ENCODE assay signal across 16 cellular contexts in genomic region chr1:63975447-63975846, GRCh38.
"Had no signal": no experiment of that assay in that cellular context is flagged by ENCODE, and none has a peak within 500 bp of the region (broad histone marks: within the 10 kb centered on the region; RNA-seq: fewer than 3 reads in every experiment).

No MANE protein-coding gene starts in this region.

- ATAC-seq: activated CD8-positive, alpha-beta T cell treated with anti-CD3 and anti-CD28 coated beads for 36 hours; activated T-cell treated with anti-CD3 and anti-CD28 coated beads, Interleukin-2, amount 50 U/mL, for 4 hours; effector memory CD8-positive, alpha-beta T cell; gastrocnemius medialis; left cardiac atrium; naive thymus-derived CD4-positive, alpha-beta T cell; upper lobe of right lung had no signal

- H3K4me3 ChIP-seq: gastrocnemius medialis, lung, upper lobe of right lung had no signal

- DNase-seq: activated B cell treated with CpG ODN at 0.5 μM for 24 hours; activated CD4-positive, alpha-beta T cell treated with anti-CD3 and anti-CD28 coated beads for 48 hours; activated CD8-positive, alpha-beta T cell treated with anti-CD3 and anti-CD28 coated beads for 36 hours; activated gamma-delta T cell; activated T-cell treated with anti-CD3 and anti-CD28 coated beads, Interleukin-2, amount 50 U/mL, for 4 hours; amygdala; brain microvascular endothelial cell; dermis blood vessel endothelial cell; effector memory CD8-positive, alpha-beta T cell; gastrocnemius medialis; left cardiac atrium; naive thymus-derived CD4-positive, alpha-beta T cell; stimulated activated CD4-positive, alpha-beta T cell treated with anti-CD3 and anti-CD28 coated beads, Interleukin-4, amount 100 ng/mL, for 1 hour; stimulated activated naive CD4-positive, alpha-beta T cell treated with Interleukin-2 at 50 U/mL for 16 hours; upper lobe of right lung had no signal

- H3K36me3 ChIP-seq: brain microvascular endothelial cell, gastrocnemius medialis, upper lobe of right lung had no signal

- H3K9me3 ChIP-seq: gastrocnemius medialis, upper lobe of right lung had no signal

- H3K27ac ChIP-seq: brain microvascular endothelial cell, gastrocnemius medialis, upper lobe of right lung had no signal
